ENCODE assay signal across 16 cellular contexts in genomic region chr10:62062752-62063512, GRCh38.
A peak's percentile ranks its signal among the peaks of the same experiment; 100 is the strongest.
DNase-seq lines count a peak whose midpoint lies in the region; ATAC-seq and TF ChIP-seq lines count a peak whose summit lies in the region.
"Had no signal": no experiment of that assay in that cellular context is flagged by ENCODE, and none has a peak within 500 bp of the region (broad histone marks: within the 10 kb centered on the region; RNA-seq: fewer than 3 reads in every experiment).

No MANE protein-coding gene starts in this region.

- H3K4me3 ChIP-seq in heart right ventricle, result no peak overlapping the region
- no peak overlapping the region for H3K4me3 ChIP-seq in gastroesophageal sphincter
- no peak overlapping the region for H3K4me3 ChIP-seq in vagina
- H3K4me3 ChIP-seq: BLaER1 treated with 17β-estradiol and CSF1 and Interleukin-3, amounts not matched to agents 10 nM and 100 nM had no signal

- no peaks in the 10 kb centered on the region for H3K27me3 ChIP-seq in heart right ventricle
- no peaks in the 10 kb centered on the region for H3K27me3 ChIP-seq in gastroesophageal sphincter
- no peaks in the 10 kb centered on the region for H3K27me3 ChIP-seq in vagina
- H3K27me3 ChIP-seq: BLaER1 treated with 17β-estradiol and CSF1 and Interleukin-3, amounts not matched to agents 10 nM and 100 nM had no signal

- H3K27ac ChIP-seq in heart right ventricle (peak overlapping the region in 9 of 10 donors; percentile 49 to 77 (median 63)), gastroesophageal sphincter (peak overlapping the region; percentile 62 to 80 (median 78)), vagina (peak overlapping the region; percentile 97)
- H3K27ac ChIP-seq: HL-60 had no signal

- H3K9me3 Mint-ChIP-seq in activated naive CD4-positive, alpha-beta T cell treated with anti-CD3 and anti-CD28 coated beads, Interleukin-2, amount 50 U/mL, for 72 hours, result peaks cover 6% of the 10 kb centered on the region in 2 donors

- peak overlapping the region; percentile 80 to 92 for H3K27ac Mint-ChIP-seq in activated naive CD4-positive, alpha-beta T cell treated with anti-CD3 and anti-CD28 coated beads, Interleukin-2, amount 50 U/mL, for 72 hours
- H3K27ac Mint-ChIP-seq: progenitor cell of endocrine pancreas, type B pancreatic cell had no signal

- intact Hi-C loops in heart right ventricle (cut with DNase I) (no loop called here), cardiac septum (cut with DNase I) (no loop called here), vagina (cut with DNase I) (no loop called here)

- no peak for DNase-seq in heart right ventricle
- no peak for DNase-seq in cardiac septum (ENCODE audit: low spot score)
- DNase-seq in activated naive CD4-positive, alpha-beta T cell treated with anti-CD3 and anti-CD28 coated beads, Interleukin-2, amount 50 U/mL, for 72 hours (ENCODE audit: low spot score in 2 of 2), result no peak
- no peak for DNase-seq in vagina (ENCODE audit: extremely low spot score in 2 of 2)
- no peak for DNase-seq in HT-29 (ENCODE audit: low spot score)
- DNase-seq: activated effector memory CD4-positive, alpha-beta T cell treated with anti-CD3 and anti-CD28 coated beads, Interleukin-2, amount 50 U/mL, for 16 hours; hippocampal formation; MM.1S had no signal

- TF ChIP-seq CTCF in heart right ventricle (IDR thresholded peaks at IDR 0.05) (no peak), gastroesophageal sphincter (IDR thresholded peaks at IDR 0.05) (no peak), vagina (IDR thresholded peaks at IDR 0.05) (no peak)

- TF ChIP-seq EP300 in gastroesophageal sphincter (IDR thresholded peaks at IDR 0.05), result no peak

- 95 to 97% methylated on average over 4 of the region's 4 CpGs for WGBS in heart right ventricle, 2 donors
- WGBS in gastroesophageal sphincter (ENCODE audit: low coverage in 1 of 2), 2 donors, result 89 to 91% methylated on average over 4 of the region's 4 CpGs

- no peaks in the 10 kb centered on the region for H3K9me3 ChIP-seq in heart right ventricle
- H3K9me3 ChIP-seq in gastroesophageal sphincter, result no peaks in the 10 kb centered on the region
- H3K9me3 ChIP-seq in vagina, result no peaks in the 10 kb centered on the region

- H3K36me3 Mint-ChIP-seq in activated naive CD4-positive, alpha-beta T cell treated with anti-CD3 and anti-CD28 coated beads, Interleukin-2, amount 50 U/mL, for 72 hours, result peaks cover 56 to 98% of the 10 kb centered on the region in 2 donors

- ATAC-seq in heart right ventricle (no peak), gastroesophageal sphincter (no peak), GM18867 (IDR thresholded peaks at IDR 0.05; ENCODE audit: unreplicated experiment) (no peak), GM18517 (IDR thresholded peaks at IDR 0.05; ENCODE audit: unreplicated experiment) (no peak)
- ATAC-seq in activated naive CD4-positive, alpha-beta T cell treated with anti-CD3 and anti-CD28 coated beads, Interleukin-2, amount 50 U/mL, for 72 hours, result peak; percentile 83 to 87
- ATAC-seq: Panc1 had no signal

- H3K4me1 ChIP-seq in heart right ventricle (peaks cover 21 to 70% (median 51%) of the 10 kb centered on the region in 9 donors), gastroesophageal sphincter (peaks cover 25 to 70% (median 38%) of the 10 kb centered on the region in 3 donors), vagina (peaks cover 87% of the 10 kb centered on the region)

- H3K36me3 ChIP-seq in heart right ventricle (peaks cover 0 to 97% (median 23%) of the 10 kb centered on the region in 9 donors), gastroesophageal sphincter (peaks cover 3 to 51% of the 10 kb centered on the region in 2 donors), vagina (peaks cover 0 to 13% of the 10 kb centered on the region in 2 donors)

- no peak for TF ChIP-seq POLR2A in gastroesophageal sphincter (IDR thresholded peaks at IDR 0.05)
- TF ChIP-seq POLR2A in vagina (IDR thresholded peaks at IDR 0.05), result no peak

Comparison
In these comparisons a context has a peak if more than half of its experiments do, and no peak if none do; other contexts are left out.
1. ATAC-seq: peak in activated naive CD4-positive, alpha-beta T cell treated with anti-CD3 and anti-CD28 coated beads, Interleukin-2, amount 50 U/mL, for 72 hours (2 of 2); none in heart right ventricle (0 of 8), gastroesophageal sphincter (single experiment), GM18867 (single experiment) and GM18517 (single experiment).
2. Peak in every context shown above with its lines, with median percentiles within 50 percentile points of each other: H3K27ac ChIP-seq.